In genomic region chr16:1610071-1610840, GRCh38 we compare ENCODE assay signal across 8 cellular contexts. TPM values are rescaled to one million over a fixed set of nuclear protein-coding genes. Genes with fewer than 3 reads are reported as not detected.
A peak's percentile ranks its signal among the peaks of the same experiment; 100 is the strongest.
DNase-seq lines count a peak whose midpoint lies in the region; ATAC-seq and TF ChIP-seq lines count a peak whose summit lies in the region.

No MANE protein-coding gene starts in this region.

- peak overlapping the region; percentile 77 for H4K8ac ChIP-seq in trophoblast cell (ENCODE audit: low read depth, low read length)

- peak overlapping the region; percentile 60 for H3K18ac ChIP-seq in trophoblast cell (ENCODE audit: low read length)

- H3K27ac Mint-ChIP-seq in T-helper 1 cell treated with Interleukin-12 subunit alpha and Interleukin-12 subunit beta and Interleukin-4 antibody, amounts not matched to agents 30 μg/mL and 1 μg/mL, for 36 hours = peak overlapping the region; percentile 69

- H3K4me2 ChIP-seq in trophoblast cell (ENCODE audit: low read length) = peak overlapping the region; percentile 99

- H2BK120ac ChIP-seq in trophoblast cell (ENCODE audit: insufficient read depth, low read length, poor library complexity) = peak overlapping the region; percentile 67

- no peak overlapping the region for H2BK12ac ChIP-seq in trophoblast cell (ENCODE audit: low read length)

- intact Hi-C loops in heart right ventricle (cut with DNase I) = loop anchor here in 7 of 10 donors (5.0 to 10.0 kb wide), 6 partner anchors 63 to 118 kb away; partner anchors contain the start of genes MAPK8IP3 (in 3 of the 7), TELO2 (in 3 of the 7) and TMEM204 (in 3 of the 7)

- DNase-seq in DMS53 treated with DMSO at 0.1 percent for 48 hours (lab: John Stamatoyannopoulos, UW; ENCODE audit: unreplicated experiment) (peak; percentile 77), HCEC 1CT (peak; percentile 79), NCI-H1105 treated with DMSO at 0.1 percent for 48 hours (lab: John Stamatoyannopoulos, UW) (peak; percentile 64), amniotic epithelial cell (ENCODE audit: low read depth) (peak; percentile 69), heart right ventricle (peak; percentile 86 to 93), trophoblast cell (peak; percentile 94 to 98), tibial nerve (ENCODE audit: low spot score in 2 of 2) (peak; percentile 76 to 84)

- H3K79me1 ChIP-seq in trophoblast cell (ENCODE audit: low read length) = peaks cover 15% of the 10 kb centered on the region

- WGBS in heart right ventricle, 2 donors = 1% methylated on average over 85 of the region's 85 CpGs
- WGBS in trophoblast cell (ENCODE audit: extremely low coverage, insufficient coverage, insufficient read length) = no CpG with 5 or more reads among the region's 85 CpGs
- 0 to 1% methylated on average over 42 to 63 of the region's 85 CpGs for WGBS in tibial nerve, 2 donors

- ATAC-seq in heart right ventricle = peak; percentile 71 to 87 (median 81)

- H3K4ac ChIP-seq in trophoblast cell (ENCODE audit: low read depth, low read length) = peak overlapping the region; percentile 43

- H3K14ac ChIP-seq in trophoblast cell (ENCODE audit: low read length) = peak overlapping the region; percentile 86

- peak overlapping the region; percentile 48 to 94 (median 78) for H3K4me3 ChIP-seq in heart right ventricle
- peak overlapping the region; percentile 84 for H3K4me3 ChIP-seq in trophoblast cell (ENCODE audit: low read depth, low read length)
- H3K4me3 ChIP-seq in tibial nerve = peak overlapping the region; percentile 64 to 85 (median 70)

- H4K12ac ChIP-seq in trophoblast cell (ENCODE audit: low read depth, low read length) = peak overlapping the region; percentile 87

- peaks cover 23% of the 10 kb centered on the region for H3K4me1 Mint-ChIP-seq in T-helper 1 cell treated with Interleukin-12 subunit alpha and Interleukin-12 subunit beta and Interleukin-4 antibody, amounts not matched to agents 30 μg/mL and 1 μg/mL, for 36 hours (ENCODE audit: low read depth)

- H4K91ac ChIP-seq in trophoblast cell (ENCODE audit: low read depth, low read length) = peak overlapping the region; percentile 81

- H2AFZ ChIP-seq in trophoblast cell (ENCODE audit: insufficient read depth, low read length, poor library complexity) = peak overlapping the region; percentile 74

- peaks cover 20% of the 10 kb centered on the region for H3K79me2 ChIP-seq in trophoblast cell (ENCODE audit: control insufficient read depth, insufficient read depth, low read length, poor library complexity)

- H3K9me3 ChIP-seq in heart right ventricle (no peaks in the 10 kb centered on the region), trophoblast cell (ENCODE audit: insufficient read depth, low read depth, low read length) (no peaks in the 10 kb centered on the region), tibial nerve (peaks cover 0 to 2% (median 0%) of the 10 kb centered on the region in 4 donors)

- H3K9ac ChIP-seq in trophoblast cell (ENCODE audit: low read length) = peak overlapping the region; percentile 73

- TF ChIP-seq CTCF in heart right ventricle (IDR thresholded peaks at IDR 0.05) (peak in 1 of 9 donors; percentile 13), tibial nerve (IDR thresholded peaks at IDR 0.05) (peak in 2 of 5 experiments; percentile 12 to 27)

- peak overlapping the region; percentile 54 for H2BK5ac ChIP-seq in trophoblast cell (ENCODE audit: low read depth, low read length, poor library complexity)

- peak overlapping the region; percentile 51 for H2AK5ac ChIP-seq in trophoblast cell (ENCODE audit: low read length)

- no peak overlapping the region for H3K23ac ChIP-seq in trophoblast cell (ENCODE audit: low read length)

- peaks cover 6 to 41% (median 35%) of the 10 kb centered on the region in 9 donors for H3K4me1 ChIP-seq in heart right ventricle
- H3K4me1 ChIP-seq in trophoblast cell (ENCODE audit: control insufficient read depth in 1 of 2, insufficient read depth in 2 of 2, low read length in 2 of 2) = peaks cover 16 to 18% of the 10 kb centered on the region in 2 experiments
- peaks cover 0 to 44% (median 28%) of the 10 kb centered on the region in 4 donors for H3K4me1 ChIP-seq in tibial nerve

- H3K36me3 Mint-ChIP-seq in T-helper 1 cell treated with Interleukin-12 subunit alpha and Interleukin-12 subunit beta and Interleukin-4 antibody, amounts not matched to agents 30 μg/mL and 1 μg/mL, for 36 hours (ENCODE audit: low read depth) = peaks cover 4% of the 10 kb centered on the region

- peak in 1 of 2 donors; percentile 5 for TF ChIP-seq POLR2A in tibial nerve (IDR thresholded peaks at IDR 0.05)

- no peaks in the 10 kb centered on the region for H3K27me3 Mint-ChIP-seq in T-helper 1 cell treated with Interleukin-12 subunit alpha and Interleukin-12 subunit beta and Interleukin-4 antibody, amounts not matched to agents 30 μg/mL and 1 μg/mL, for 36 hours (ENCODE audit: low read depth)

- H3K27ac ChIP-seq in heart right ventricle (peak overlapping the region; percentile 14 to 91 (median 84)), trophoblast cell (ENCODE audit: low read depth, low read length) (peak overlapping the region; percentile 86), tibial nerve (peak overlapping the region; percentile 37 to 89 (median 82))

- H3K27me3 ChIP-seq in heart right ventricle = no peaks in the 10 kb centered on the region
- peaks cover 9% of the 10 kb centered on the region for H3K27me3 ChIP-seq in trophoblast cell (ENCODE audit: insufficient read depth, low read length)
- H3K27me3 ChIP-seq in tibial nerve = no peaks in the 10 kb centered on the region

- H3K36me3 ChIP-seq in heart right ventricle = peaks cover 0 to 27% (median 0%) of the 10 kb centered on the region in 9 donors
- peaks cover 8 to 10% of the 10 kb centered on the region in 2 experiments for H3K36me3 ChIP-seq in trophoblast cell (ENCODE audit: control insufficient read depth in 1 of 2, insufficient read depth in 2 of 2, low read length in 2 of 2)
- peaks cover 0 to 28% (median 0%) of the 10 kb centered on the region in 3 donors for H3K36me3 ChIP-seq in tibial nerve

- no peaks in the 10 kb centered on the region for H3K9me3 Mint-ChIP-seq in T-helper 1 cell treated with Interleukin-12 subunit alpha and Interleukin-12 subunit beta and Interleukin-4 antibody, amounts not matched to agents 30 μg/mL and 1 μg/mL, for 36 hours

- H3K4me3 Mint-ChIP-seq in T-helper 1 cell treated with Interleukin-12 subunit alpha and Interleukin-12 subunit beta and Interleukin-4 antibody, amounts not matched to agents 30 μg/mL and 1 μg/mL, for 36 hours = peak overlapping the region; percentile 84

- peak; percentile 45 to 72 for TF ChIP-seq EP300 in tibial nerve (IDR thresholded peaks at IDR 0.05)

RNA-seq across cellular contexts. Expression of gene IFT140, which starts 1.6 kb away (rescaled TPM):
- total RNA-seq in heart right ventricle (10 to 100 TPM in 2 of 10 donors, 1 to 10 TPM in 8; 4.7 to 11.9 (median 8.0) TPM), tibial nerve (10 to 100 TPM; 26.8 to 49.5 (median 41.6) TPM)
- polyA plus RNA-seq in heart right ventricle = 1 to 10 TPM; 6.8 to 9.2 TPM
- polyA plus RNA-seq in trophoblast cell (2013) = 8.5 and 9.0 TPM in 2 replicates

RNA-seq across cellular contexts. Expression of gene CRAMP1, which starts 1.9 kb away (rescaled TPM):
- total RNA-seq in heart right ventricle (10 to 100 TPM in 8 of 10 donors, 1 to 10 TPM in 2; 9.5 to 13.8 (median 10.7) TPM), tibial nerve (10 to 100 TPM; 11.6 to 30.6 (median 17.8) TPM)
- 10 to 100 TPM in 1 of 2 donors, 1 to 10 TPM in 1; 3.2 to 10.0 TPM for polyA plus RNA-seq in heart right ventricle
- 12.5 and 12.7 TPM in 2 replicates for polyA plus RNA-seq in trophoblast cell (2013)

Comparison
In these comparisons a context has a peak if more than half of its experiments do, and no peak if none do; other contexts are left out.
1. Peak in every context shown above with its lines: DNase-seq, ATAC-seq, H3K4me3 ChIP-seq and H3K27ac ChIP-seq.